21 cellular contexts compared by ENCODE assay signal in genomic region chr22:39216143-39216490, GRCh38. TPM values are rescaled to one million over a fixed set of nuclear protein-coding genes. Genes with fewer than 3 reads are reported as not detected.
DNase-seq lines count a peak whose midpoint lies in the region; ATAC-seq and TF ChIP-seq lines count a peak whose summit lies in the region.
"Had no signal": no experiment of that assay in that cellular context is flagged by ENCODE, and none has a peak within 500 bp of the region (broad histone marks: within the 10 kb centered on the region; RNA-seq: fewer than 3 reads in every experiment).

No MANE protein-coding gene starts in this region.

- H3K4me3 ChIP-seq in right cardiac atrium (ENCODE audit: low read length): no peak overlapping the region
- H3K4me3 ChIP-seq in CD4-positive, alpha-beta memory T cell (ENCODE audit: low read length in 2 of 2): no peak overlapping the region
- H3K4me3 ChIP-seq: transverse colon had no signal

- no peaks in the 10 kb centered on the region for H3K27me3 ChIP-seq in right cardiac atrium (ENCODE audit: control insufficient read depth, insufficient read depth)
- no peaks in the 10 kb centered on the region for H3K27me3 ChIP-seq in CD4-positive, alpha-beta memory T cell (ENCODE audit: insufficient read depth, low read length)

- H3K27me3 Mint-ChIP-seq in CD4-positive, alpha-beta memory T cell: peaks cover 4 to 12% of the 10 kb centered on the region in 2 donors
- H3K27me3 Mint-ChIP-seq: central memory CD8-positive, alpha-beta T cell had no signal

- peak; percentile 12 for DNase-seq in left cardiac atrium
- no peak for DNase-seq in right cardiac atrium
- DNase-seq in mesenteric fat pad (ENCODE audit: low spot score): peak; percentile 43
- DNase-seq in CD4-positive, alpha-beta memory T cell: no peak
- no peak for DNase-seq in HK-2 (ENCODE audit: unreplicated experiment)
- DNase-seq in NCI-H1436 treated with DMSO at 0.1 percent for 48 hours (lab: John Stamatoyannopoulos, UW): no peak
- DNase-seq: effector CD8-positive, alpha-beta T cell; mammary epithelial cell; NCI-H1417; NCI-H510A; NK-92 treated with Interleukin-12 subunit alpha and Interleukin-12 subunit beta, amount 100 ng/mL, for 24 hours; nucleus accumbens; SK-N-SH; transverse colon had no signal

- no peak overlapping the region for H3K27ac Mint-ChIP-seq in CD4-positive, alpha-beta memory T cell
- H3K27ac Mint-ChIP-seq: activated CD4-positive, alpha-beta memory T cell treated with anti-CD3 and anti-CD28 coated beads for 36 hours; activated naive CD4-positive, alpha-beta T cell treated with anti-CD3 and anti-CD28 coated beads, Interleukin-2, amount 50 U/mL, for 72 hours had no signal

- H3K36me3 ChIP-seq in CD4-positive, alpha-beta memory T cell (ENCODE audit: insufficient read depth, low read length): no peaks in the 10 kb centered on the region
- H3K36me3 ChIP-seq: transverse colon had no signal

- CTCF ChIA-PET in CD4-positive, alpha-beta memory T cell (lab: Charles Lee; ENCODE audit: partially characterized antibody): interaction anchor here (0.7 to 2.7 kb wide), 14 partner anchors 10 to 172 kb away, joined by 3 to 15 read pairs (median 4); no protein-coding TSS in a partner anchor

- no peak for ATAC-seq in left cardiac atrium
- ATAC-seq in right cardiac atrium: no peak
- ATAC-seq in GM18520 (IDR thresholded peaks at IDR 0.05; ENCODE audit: unreplicated experiment): no peak
- ATAC-seq: esophagus mucosa had no signal

- peaks cover 2 to 6% of the 10 kb centered on the region in 2 donors for H3K36me3 Mint-ChIP-seq in CD4-positive, alpha-beta memory T cell
- H3K36me3 Mint-ChIP-seq: activated CD4-positive, alpha-beta memory T cell treated with anti-CD3 and anti-CD28 coated beads for 36 hours; activated naive CD4-positive, alpha-beta T cell treated with anti-CD3 and anti-CD28 coated beads, Interleukin-2, amount 50 U/mL, for 72 hours had no signal

- peaks cover 0 to 3% (median 0%) of the 10 kb centered on the region in 8 donors for H3K9me3 Mint-ChIP-seq in CD4-positive, alpha-beta memory T cell
- H3K9me3 Mint-ChIP-seq: activated CD4-positive, alpha-beta memory T cell treated with anti-CD3 and anti-CD28 coated beads for 36 hours had no signal

- H3K4me1 Mint-ChIP-seq in CD4-positive, alpha-beta memory T cell: peaks cover 0 to 11% (median 5%) of the 10 kb centered on the region in 4 donors

- H3K27ac ChIP-seq in right cardiac atrium (ENCODE audit: low read length): no peak overlapping the region
- no peak overlapping the region for H3K27ac ChIP-seq in VCaP
- H3K27ac ChIP-seq in CD4-positive, alpha-beta memory T cell (ENCODE audit: low read depth, low read length): no peak overlapping the region
- H3K27ac ChIP-seq: transverse colon had no signal

- H3K4me1 ChIP-seq in right cardiac atrium (ENCODE audit: control insufficient read depth, insufficient read depth, low read length): peaks cover 4% of the 10 kb centered on the region
- no peaks in the 10 kb centered on the region for H3K4me1 ChIP-seq in CD4-positive, alpha-beta memory T cell (ENCODE audit: insufficient read depth, low read length)
- H3K4me1 ChIP-seq: transverse colon had no signal

- H3K9me3 ChIP-seq in right cardiac atrium (ENCODE audit: control insufficient read depth, low read length): no peaks in the 10 kb centered on the region
- no peaks in the 10 kb centered on the region for H3K9me3 ChIP-seq in CD4-positive, alpha-beta memory T cell (ENCODE audit: control insufficient read depth in 1 of 2, low read length in 2 of 2)
- H3K9me3 ChIP-seq: SK-N-SH, transverse colon had no signal

- intact Hi-C loops in left cardiac atrium (cut with DNase I) (no loop called here), right cardiac atrium (cut with DNase I) (no loop called here)
- intact Hi-C loops in CD4-positive, alpha-beta memory T cell (cut with micrococcal nuclease): loop anchor here (5.0 kb wide), 1 partner anchor 44 kb away; no protein-coding TSS in a partner anchor

- WGBS in right cardiac atrium: 85% methylated on average over 8 of the region's 8 CpGs

- no peak overlapping the region for H3K4me3 Mint-ChIP-seq in CD4-positive, alpha-beta memory T cell
- H3K4me3 Mint-ChIP-seq: activated CD4-positive, alpha-beta memory T cell treated with anti-CD3 and anti-CD28 coated beads for 36 hours; WTC11 had no signal

- peak; percentile 5; the same call in 1 of the 2 replicates for TF ChIP-seq CTCF in VCaP (conservative IDR thresholded peaks at IDR 0.05)

- POLR2A ChIA-PET in CD4-positive, alpha-beta memory T cell (lab: Charles Lee; ENCODE audit: partially characterized antibody): interaction anchor here (0.9 to 2.3 kb wide), 3 partner anchors 26 to 45 kb away, joined by 3 to 7 read pairs (median 4); no protein-coding TSS in a partner anchor

RNA-seq across cellular contexts. Expression of gene PDGFB, which starts 28.7 kb away (rescaled TPM):
- total RNA-seq in left cardiac atrium (10 to 100 TPM; 17.5 to 51.2 TPM), right cardiac atrium (10 to 100 TPM in 3 of 4 donors, 1 to 10 TPM in 1; 9.3 to 82.1 (median 20.6) TPM), mesenteric fat pad (38.0 TPM)
- polyA plus RNA-seq in right cardiac atrium: 15.4 TPM
- total RNA-seq in CD4-positive, alpha-beta memory T cell: 10 to 100 TPM; 15.7 to 16.9 TPM
- polyA plus RNA-seq in CD4-positive, alpha-beta memory T cell: 10 to 100 TPM in 1 of 2 donors, 1 to 10 TPM in 1; 6.8 to 11.4 TPM

Comparison
In these comparisons a context has a peak if more than half of its experiments do, and no peak if none do; other contexts are left out.
1. DNase-seq: peak in left cardiac atrium (single experiment) and mesenteric fat pad (single experiment); none in right cardiac atrium (0 of 3), CD4-positive, alpha-beta memory T cell (0 of 5), HK-2 (single experiment) and NCI-H1436 treated with DMSO at 0.1 percent for 48 hours (single experiment).